ENCODE assay signal across 9 cellular contexts in the genomic region with DNA sequence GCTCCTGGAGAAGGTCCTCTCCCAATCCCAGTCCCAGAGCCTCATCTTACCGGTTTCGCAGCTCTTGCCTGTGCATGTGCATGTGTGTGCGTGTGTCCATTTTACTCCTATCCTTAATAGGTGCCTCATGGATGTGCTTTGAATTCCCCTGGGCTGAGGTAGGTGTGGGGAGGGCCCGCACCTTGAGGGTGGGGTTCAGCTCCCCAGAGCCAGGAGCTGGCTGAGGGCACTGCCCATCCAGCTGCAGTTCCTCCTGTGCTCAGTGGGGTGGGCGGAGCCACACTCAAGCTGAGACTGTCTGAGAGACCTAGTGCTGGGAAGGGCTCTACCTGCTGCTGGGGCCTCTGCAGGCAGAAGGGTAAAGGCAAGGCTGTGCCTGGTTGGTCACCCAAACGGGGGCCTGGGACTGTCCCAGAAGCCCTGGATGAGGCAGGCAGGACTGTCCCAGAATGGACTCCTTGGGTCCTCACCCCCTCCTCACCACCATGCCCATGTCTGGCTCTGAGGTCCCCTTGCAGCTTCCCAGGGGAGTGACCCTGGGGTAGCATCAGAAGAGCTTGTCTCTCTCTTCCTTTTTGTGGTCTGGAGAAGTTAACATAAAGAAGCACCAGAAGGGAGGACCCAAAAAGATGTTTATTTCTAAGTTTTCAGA. TPM values are rescaled to one million over a fixed set of nuclear protein-coding genes. Genes with fewer than 3 reads are reported as not detected.
DNase-seq lines count a peak whose midpoint lies in the region; ATAC-seq and TF ChIP-seq lines count a peak whose summit lies in the region.
"Had no signal": no experiment of that assay in that cellular context is flagged by ENCODE, and none has a peak within 500 bp of the region (broad histone marks: within the 10 kb centered on the region; RNA-seq: fewer than 3 reads in every experiment).

No MANE protein-coding gene starts in this region.

- peak; percentile 46 for ATAC-seq in CD8-positive, alpha-beta T cell
- ATAC-seq in GM18873 (IDR thresholded peaks at IDR 0.05; ENCODE audit: low FRiP score, unreplicated experiment) (peak; percentile 61), HG02943 (IDR thresholded peaks at IDR 0.05; ENCODE audit: low read depth, unreplicated experiment) (peak; percentile 46), right lobe of liver (peak; percentile 75 to 86 (median 82))

- H3K36me3 Mint-ChIP-seq in CD8-positive, alpha-beta T cell, result peaks cover 6% of the 10 kb centered on the region

- H3K9me3 ChIP-seq in CD8-positive, alpha-beta T cell (ENCODE audit: low read length), result no peaks in the 10 kb centered on the region
- H3K9me3 ChIP-seq in right lobe of liver, result no peaks in the 10 kb centered on the region

- POLR2A ChIA-PET in CD8-positive, alpha-beta T cell (lab: Charles Lee), result interaction anchor here (0.7 kb wide), 1 partner anchor 15 kb away, joined by 3 read pairs; no protein-coding TSS in a partner anchor

- no peak overlapping the region for H3K4me3 ChIP-seq in CD8-positive, alpha-beta T cell (ENCODE audit: low read depth, low read length)
- no peak overlapping the region for H3K4me3 ChIP-seq in right lobe of liver

- 51% methylated on average over 3 of the region's 6 CpGs for WGBS in right lobe of liver (ENCODE audit: insufficient coverage, low coverage, low lambda C conversion rate, missing lambda C conversion rate)

- no peaks in the 10 kb centered on the region for H3K9me3 Mint-ChIP-seq in CD8-positive, alpha-beta T cell
- H3K9me3 Mint-ChIP-seq: nephron had no signal

- no peaks in the 10 kb centered on the region for H3K4me1 Mint-ChIP-seq in CD8-positive, alpha-beta T cell (ENCODE audit: low read depth)

- H3K36me3 ChIP-seq in CD8-positive, alpha-beta T cell (ENCODE audit: insufficient read depth, low read length), result no peaks in the 10 kb centered on the region
- H3K36me3 ChIP-seq in right lobe of liver, result no peaks in the 10 kb centered on the region

- CTCF ChIA-PET in CD8-positive, alpha-beta T cell (lab: Charles Lee), result interaction anchor here (1.3 to 8.2 kb wide), 2 partner anchors 13 to 253 kb away, joined by 3 to 90 read pairs; no protein-coding TSS in a partner anchor

- H3K27me3 ChIP-seq in CD8-positive, alpha-beta T cell (ENCODE audit: insufficient read depth, low read length), result no peaks in the 10 kb centered on the region
- H3K27me3 ChIP-seq in right lobe of liver, result no peaks in the 10 kb centered on the region

- intact Hi-C loops in CD8-positive, alpha-beta T cell (cut with DNase I, micrococcal nuclease), result no loop called here
- intact Hi-C loops in right lobe of liver (cut with DNase I), result no loop called here

- no peak overlapping the region for H3K4me3 Mint-ChIP-seq in CD8-positive, alpha-beta T cell
- H3K4me3 Mint-ChIP-seq: nephron had no signal

- TF ChIP-seq POLR2A in right lobe of liver (IDR thresholded peaks at IDR 0.05), result no peak

- H3K27ac Mint-ChIP-seq in CD8-positive, alpha-beta T cell, result no peak overlapping the region

- no peak overlapping the region for H3K27ac ChIP-seq in CD8-positive, alpha-beta T cell (ENCODE audit: low read depth, low read length)
- peak overlapping the region; percentile 83 to 99 (median 97) for H3K27ac ChIP-seq in right lobe of liver

- TF ChIP-seq CTCF in CD8-positive, alpha-beta T cell (IDR thresholded peaks at IDR 0.05), result no peak
- TF ChIP-seq CTCF in right lobe of liver (IDR thresholded peaks at IDR 0.05), result peak in 1 of 4 donors; percentile 16

- no peak for DNase-seq in CD8-positive, alpha-beta T cell
- DNase-seq in RPMI8226 (peak; percentile 87), right lobe of liver (peak; percentile 75 to 82 (median 80)), GF-D8 (lab: John Stamatoyannopoulos, UW) (no peak), HCEC 1CT (no peak), NCI-H345 (lab: John Stamatoyannopoulos, UW) (no peak)

- peaks cover 9% of the 10 kb centered on the region for H3K27me3 Mint-ChIP-seq in CD8-positive, alpha-beta T cell (ENCODE audit: low read depth)

- no peaks in the 10 kb centered on the region for H3K4me1 ChIP-seq in CD8-positive, alpha-beta T cell (ENCODE audit: insufficient read depth, low read length)
- H3K4me1 ChIP-seq in right lobe of liver, result peaks cover 0 to 30% (median 14%) of the 10 kb centered on the region in 4 donors

RNA-seq across cellular contexts. Expression of gene GDF7, which starts 8.9 kb away (rescaled TPM):
- under 1 TPM in 1 of 2 experiments, not detected in 1; 0.06 TPM for total RNA-seq in CD8-positive, alpha-beta T cell
- 1 to 10 TPM in 5 of 6 experiments, under 1 TPM in 1; 0.95 to 5.0 (median 2.9) TPM for total RNA-seq in right lobe of liver

RNA-seq across cellular contexts. Expression of gene HS1BP3, which starts 24.9 kb away (rescaled TPM):
- total RNA-seq in CD8-positive, alpha-beta T cell, result 1 to 10 TPM; 3.3 to 6.9 TPM
- total RNA-seq in right lobe of liver, result 10 to 100 TPM; 17.5 to 34.7 (median 20.2) TPM

Comparison
In these comparisons a context has a peak if more than half of its experiments do, and no peak if none do; other contexts are left out.
1. DNase-seq: peak in RPMI8226 (single experiment) and right lobe of liver (3 of 3); none in CD8-positive, alpha-beta T cell (0 of 7), GF-D8 (single experiment), HCEC 1CT (single experiment) and NCI-H345 (single experiment).
2. Peak in every context shown above with its lines, with median percentiles within 50 percentile points of each other: ATAC-seq.